11 cellular contexts compared by ENCODE assay signal in the genomic region with DNA sequence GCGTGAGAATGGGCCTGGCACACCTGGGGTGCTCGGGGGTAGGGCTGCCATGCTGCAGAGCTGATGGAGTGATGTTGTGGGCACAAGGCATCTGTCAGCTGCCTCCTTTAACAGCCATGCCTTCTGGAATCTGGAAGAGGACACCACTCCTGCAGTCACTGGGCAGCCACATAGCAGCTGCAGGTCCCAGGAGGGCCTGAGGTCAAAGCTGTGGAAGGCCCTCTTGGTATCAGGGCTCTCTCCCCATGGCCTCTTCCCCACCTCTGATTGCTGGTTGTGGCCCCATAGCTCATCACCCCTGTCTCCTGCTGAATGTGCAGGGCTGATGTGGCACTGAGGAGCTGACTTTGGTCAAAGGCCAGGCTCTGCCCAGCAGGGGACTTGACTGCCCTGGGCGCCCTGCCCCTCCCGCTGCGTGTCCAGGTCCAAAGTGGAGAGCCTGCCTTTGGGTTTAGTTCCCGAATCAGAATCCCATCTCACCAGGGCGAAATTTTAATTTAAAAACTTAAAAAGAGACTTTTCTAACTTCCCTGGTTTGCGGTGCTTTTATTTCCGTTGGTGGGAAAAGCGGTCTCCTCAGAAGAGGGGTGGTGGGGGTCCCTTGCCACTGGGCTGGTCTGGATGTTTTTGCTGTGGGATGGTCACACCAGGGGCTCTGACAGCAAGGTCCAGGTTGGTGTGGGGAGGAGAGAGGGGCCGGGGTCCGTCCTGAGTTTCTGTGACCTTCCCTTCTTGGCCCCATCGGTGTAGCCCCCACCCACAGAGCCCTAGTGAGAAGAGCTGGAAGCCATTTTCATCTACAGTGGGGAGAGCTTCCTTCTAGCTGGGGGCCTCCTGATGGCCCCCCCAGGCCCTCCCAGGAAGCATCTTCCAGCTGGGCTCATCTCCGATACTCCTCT. TPM values are rescaled to one million over a fixed set of nuclear protein-coding genes. Genes with fewer than 3 reads are reported as not detected.
DNase-seq lines count a peak whose midpoint lies in the region; ATAC-seq, FAIRE-seq and TF ChIP-seq lines count a peak whose summit lies in the region.
"Had no signal": no experiment of that assay in that cellular context is flagged by ENCODE, and none has a peak within 500 bp of the region (broad histone marks: within the 10 kb centered on the region; RNA-seq: fewer than 3 reads in every experiment).

No MANE protein-coding gene starts in this region.

- H3K4me3 ChIP-seq in psoas muscle, result peak overlapping the region; percentile 47

- WGBS in psoas muscle, 3 donors, result 61 to 74% (median 63%) methylated on average over 14 of the region's 14 CpGs

- intact Hi-C loops in psoas muscle (cut with DNase I) (loop anchor here in 1 of 2 donors (5.0 kb wide), 1 partner anchor 79 kb away; no protein-coding TSS in a partner anchor), sciatic nerve (cut with DNase I) (no loop called here)

- H3K27me3 ChIP-seq in psoas muscle (ENCODE audit: insufficient read depth in 3 of 3, low read length in 2 of 3), result no peaks in the 10 kb centered on the region

- ATAC-seq in HG02973 (IDR thresholded peaks at IDR 0.05; ENCODE audit: unreplicated experiment) (peak; percentile 1), psoas muscle (peak; percentile 14 to 65 (median 30)), sciatic nerve (no peak), GM21723 (IDR thresholded peaks at IDR 0.05; ENCODE audit: unreplicated experiment) (no peak)
- peak; percentile 2 for ATAC-seq in activated naive CD8-positive, alpha-beta T cell treated with anti-CD3 and anti-CD28 coated beads, Interleukin-2, amount 10 ng/mL, durations not matched to agents 7 days and 5 days (ENCODE audit: low read depth)
- ATAC-seq: Panc1 had no signal

- no peaks in the 10 kb centered on the region for H3K27me3 Mint-ChIP-seq in activated naive CD8-positive, alpha-beta T cell treated with anti-CD3 and anti-CD28 coated beads, Interleukin-2, amount 10 ng/mL, durations not matched to agents 7 days and 5 days

- POLR2A ChIA-PET in activated naive CD8-positive, alpha-beta T cell treated with anti-CD3 and anti-CD28 coated beads, Interleukin-2, amount 10 ng/mL, durations not matched to agents 7 days and 5 days (lab: Charles Lee), result interaction anchor here (0.9 to 38.5 kb wide), 18 partner anchors 1 to 492 kb away, joined by 3 to 1721 read pairs (median 7); a partner anchor contains a TSS

- peak; percentile 73 for FAIRE-seq in GM18507 (lab: Jason Lieb, UNC)
- FAIRE-seq: urothelium cell line had no signal

- peaks cover 64% of the 10 kb centered on the region for H3K4me1 ChIP-seq in psoas muscle

- H3K4me1 Mint-ChIP-seq in activated naive CD8-positive, alpha-beta T cell treated with anti-CD3 and anti-CD28 coated beads, Interleukin-2, amount 10 ng/mL, durations not matched to agents 7 days and 5 days, result peaks cover 53% of the 10 kb centered on the region

- no peaks in the 10 kb centered on the region for H3K9me3 ChIP-seq in psoas muscle

- H3K27ac ChIP-seq in psoas muscle, result peak overlapping the region; percentile 94

- H3K9me3 Mint-ChIP-seq in activated naive CD8-positive, alpha-beta T cell treated with anti-CD3 and anti-CD28 coated beads, Interleukin-2, amount 10 ng/mL, durations not matched to agents 7 days and 5 days, result no peaks in the 10 kb centered on the region

- peaks cover 5 to 11% of the 10 kb centered on the region in 2 donors for H3K36me3 ChIP-seq in psoas muscle (ENCODE audit: insufficient read depth in 1 of 2, low read depth in 1 of 2)

- no peak for TF ChIP-seq CTCF in psoas muscle (IDR thresholded peaks at IDR 0.05)

- no peak for DNase-seq in GM18507 (ENCODE audit: extremely low spot score, insufficient read length, low read depth)
- peak; percentile 68 for DNase-seq in activated naive CD8-positive, alpha-beta T cell treated with anti-CD3 and anti-CD28 coated beads, Interleukin-2, amount 10 ng/mL, durations not matched to agents 7 days and 5 days
- peak in 1 of 2 donors; percentile 65 for DNase-seq in psoas muscle
- no peak for DNase-seq in sciatic nerve (ENCODE audit: low spot score)
- no peak for DNase-seq in NK-92 treated with Interleukin-12 subunit alpha and Interleukin-12 subunit beta, amount 100 ng/mL, for 24 hours (lab: John Stamatoyannopoulos, UW)
- DNase-seq in NCI-H510A treated with DMSO at 0.1 percent for 48 hours (lab: John Stamatoyannopoulos, UW), result no peak
- DNase-seq: cerebellar nuclear complex had no signal

- H3K36me3 Mint-ChIP-seq in activated naive CD8-positive, alpha-beta T cell treated with anti-CD3 and anti-CD28 coated beads, Interleukin-2, amount 10 ng/mL, durations not matched to agents 7 days and 5 days, result peaks cover 50% of the 10 kb centered on the region

- peak overlapping the region; percentile 87 for H3K4me3 Mint-ChIP-seq in activated naive CD8-positive, alpha-beta T cell treated with anti-CD3 and anti-CD28 coated beads, Interleukin-2, amount 10 ng/mL, durations not matched to agents 7 days and 5 days

- H3K27ac Mint-ChIP-seq in activated naive CD8-positive, alpha-beta T cell treated with anti-CD3 and anti-CD28 coated beads, Interleukin-2, amount 10 ng/mL, durations not matched to agents 7 days and 5 days, result peak overlapping the region; percentile 96

RNA-seq across cellular contexts. Expression of a gene that starts 5.9 kb away (rescaled TPM):
- 100 to 1,000 TPM; 344 to 375 TPM for total RNA-seq in activated naive CD8-positive, alpha-beta T cell treated with anti-CD3 and anti-CD28 coated beads, Interleukin-2, amount 10 ng/mL, durations not matched to agents 7 days and 5 days
- 100 to 1,000 TPM in 3 of 4 donors, 10 to 100 TPM in 1; 55.2 to 414 (median 183) TPM for total RNA-seq in psoas muscle
- 100 to 1,000 TPM in 2 of 3 donors, 10 to 100 TPM in 1; 68.2 to 145 (median 120) TPM for polyA plus RNA-seq in psoas muscle
- total RNA-seq in sciatic nerve, result 38.4 TPM

RNA-seq across cellular contexts. Expression of a gene that starts 30.7 kb away (rescaled TPM):
- total RNA-seq in activated naive CD8-positive, alpha-beta T cell treated with anti-CD3 and anti-CD28 coated beads, Interleukin-2, amount 10 ng/mL, durations not matched to agents 7 days and 5 days, result 100 to 1,000 TPM; 103 to 110 TPM
- total RNA-seq in psoas muscle (10 to 100 TPM; 35.0 to 76.5 (median 60.0) TPM), sciatic nerve (15.8 TPM)
- 10 to 100 TPM; 14.9 to 90.1 (median 73.9) TPM for polyA plus RNA-seq in psoas muscle

RNA-seq across cellular contexts. Expression of a gene that starts 37.1 kb away (rescaled TPM):
- 1 to 10 TPM; 3.7 to 4.7 TPM for total RNA-seq in activated naive CD8-positive, alpha-beta T cell treated with anti-CD3 and anti-CD28 coated beads, Interleukin-2, amount 10 ng/mL, durations not matched to agents 7 days and 5 days
- total RNA-seq in psoas muscle (1 to 10 TPM in 2 of 4 donors, under 1 TPM in 2; 0.69 to 1.5 (median 0.95) TPM), sciatic nerve (4.1 TPM)
- 1 to 10 TPM in 2 of 3 donors, under 1 TPM in 1; 0.94 to 1.2 (median 1.1) TPM for polyA plus RNA-seq in psoas muscle

Comparison
In these comparisons a context has a peak if more than half of its experiments do, and no peak if none do; other contexts are left out.
1. ATAC-seq: peak in HG02973 (single experiment), activated naive CD8-positive, alpha-beta T cell treated with anti-CD3 and anti-CD28 coated beads, Interleukin-2, amount 10 ng/mL, durations not matched to agents 7 days and 5 days (single experiment) and psoas muscle (4 of 4); none in sciatic nerve (single experiment) and GM21723 (single experiment).